Comparison of ENCODE assay signal across 8 cellular contexts in genomic region chr3:189512039-189512438, GRCh38.
DNase-seq lines count a peak whose midpoint lies in the region; ATAC-seq and TF ChIP-seq lines count a peak whose summit lies in the region.
"Had no signal": no experiment of that assay in that cellular context is flagged by ENCODE, and none has a peak within 500 bp of the region (broad histone marks: within the 10 kb centered on the region; RNA-seq: fewer than 3 reads in every experiment).

No MANE protein-coding gene starts in this region.

- H3K9me3 ChIP-seq in Loucy (ENCODE audit: insufficient read depth, low read depth, low read length): no peaks in the 10 kb centered on the region
- H3K9me3 ChIP-seq in heart right ventricle: peaks cover 0 to 2% (median 0%) of the 10 kb centered on the region in 11 donors

- TF ChIP-seq CTCF in Loucy (conservative IDR thresholded peaks at IDR 0.05; ENCODE audit: low read length): peak; percentile 38; the same call in 1 of the 2 replicates
- TF ChIP-seq CTCF in type B pancreatic cell (conservative IDR thresholded peaks at IDR 0.05): no peak
- no peak for TF ChIP-seq CTCF in heart right ventricle (IDR thresholded peaks at IDR 0.05)

- H3K27me3 Mint-ChIP-seq in type B pancreatic cell: peaks cover 6% of the 10 kb centered on the region

- intact Hi-C loops in posterior cingulate gyrus (cut with DNase I): no loop called here
- intact Hi-C loops in heart right ventricle (cut with DNase I): no loop called here

- H4K20me1 ChIP-seq in Loucy (ENCODE audit: insufficient read depth, low read length, poor library complexity, severe bottlenecking): no peaks in the 10 kb centered on the region

- H3K27me3 ChIP-seq in Loucy (ENCODE audit: insufficient read depth, low read length, poor library complexity, severe bottlenecking) (no peaks in the 10 kb centered on the region), heart right ventricle (peaks cover 0 to 4% (median 0%) of the 10 kb centered on the region in 7 donors)

- no peak overlapping the region for H3K9ac ChIP-seq in Loucy (ENCODE audit: low read depth, low read length, poor library complexity, severe bottlenecking)

- no peaks in the 10 kb centered on the region for H3K79me2 ChIP-seq in Loucy (ENCODE audit: insufficient read depth, low read length)

- no peak overlapping the region for H3K27ac ChIP-seq in heart right ventricle

- no peaks in the 10 kb centered on the region for H3K36me3 ChIP-seq in Loucy (ENCODE audit: insufficient read depth, low read length)
- H3K36me3 ChIP-seq in heart right ventricle: no peaks in the 10 kb centered on the region

- ATAC-seq in GM19043 (IDR thresholded peaks at IDR 0.05; ENCODE audit: low read depth, unreplicated experiment): peak; percentile 62
- peak; percentile 65 for ATAC-seq in HG02870 (IDR thresholded peaks at IDR 0.05; ENCODE audit: unreplicated experiment)
- ATAC-seq in heart right ventricle: no peak
- ATAC-seq in GM18520 (IDR thresholded peaks at IDR 0.05; ENCODE audit: unreplicated experiment): no peak

- H3K36me3 Mint-ChIP-seq in type B pancreatic cell: no peaks in the 10 kb centered on the region

- 68 to 79% methylated on average over 1 of the region's 1 CpG for WGBS in heart right ventricle, 2 donors

- peak overlapping the region; percentile 93 for H3K27ac Mint-ChIP-seq in type B pancreatic cell
- H3K27ac Mint-ChIP-seq: activated T-helper 2 cell treated with anti-CD3 and anti-CD28 coated beads, Interferon-gamma antibody, Interleukin-2, Interleukin-4, amounts not matched to agents 10 μg/mL and 5 μg/mL and 100 μg/mL, durations not matched to agents 14 hours and 24 hours and 36 hours had no signal

- no peak overlapping the region for H3K4me3 Mint-ChIP-seq in type B pancreatic cell

- H3K9me2 ChIP-seq in Loucy (replicated peaks; ENCODE audit: low read depth, low read length): no peaks in the 10 kb centered on the region

- H3K9me3 Mint-ChIP-seq in type B pancreatic cell: no peaks in the 10 kb centered on the region

- H3K4me1 ChIP-seq in Loucy (ENCODE audit: insufficient read depth, low read length, poor library complexity, severe bottlenecking) (peaks cover 18% of the 10 kb centered on the region), heart right ventricle (no peaks in the 10 kb centered on the region)

- DNase-seq in type B pancreatic cell (ENCODE audit: extremely low spot score, unreplicated experiment) (no peak), posterior cingulate gyrus (no peak), heart right ventricle (no peak)

- no peak overlapping the region for H3K4me2 ChIP-seq in Loucy (ENCODE audit: low read depth, low read length, poor library complexity, severe bottlenecking)

- H3F3A ChIP-seq in Loucy (ENCODE audit: low read depth): no peaks in the 10 kb centered on the region

- H3K4me1 Mint-ChIP-seq in type B pancreatic cell (ENCODE audit: unreplicated experiment): peaks cover 9% of the 10 kb centered on the region

- peak overlapping the region; percentile 56; the same call in 1 of the 2 replicates for H2AFZ ChIP-seq in Loucy (ENCODE audit: low read length)

- H3K4me3 ChIP-seq in Loucy (ENCODE audit: low read length, poor library complexity, severe bottlenecking) (no peak overlapping the region), heart right ventricle (no peak overlapping the region)

Comparison
In these comparisons a context has a peak if more than half of its experiments do, and no peak if none do; other contexts are left out.
1. ATAC-seq: peak in GM19043 (single experiment) and HG02870 (single experiment); none in heart right ventricle (0 of 8) and GM18520 (single experiment).